16 cellular contexts compared by ENCODE assay signal in genomic region chr12:129257526-129257925, GRCh38.
"Had no signal": no experiment of that assay in that cellular context is flagged by ENCODE, and none has a peak within 500 bp of the region (broad histone marks: within the 10 kb centered on the region; RNA-seq: fewer than 3 reads in every experiment).

No MANE protein-coding gene starts in this region.

- H3K36me3 ChIP-seq: neutrophil, spleen, tibial artery, upper lobe of left lung, vagina had no signal

- H3K9me3 ChIP-seq: mucosa of descending colon, neutrophil, upper lobe of left lung, vagina had no signal

- H3K27ac ChIP-seq: foreskin keratinocyte, neutrophil, spleen, tibial artery, upper lobe of left lung, vagina had no signal

- H3K4me1 ChIP-seq: foreskin keratinocyte, spleen, tibial artery, upper lobe of left lung, vagina had no signal

- H3K4me3 ChIP-seq: mucosa of descending colon, spleen, tibial artery, upper lobe of left lung, vagina had no signal

- ATAC-seq: foreskin keratinocyte; mucosa of descending colon; naive thymus-derived CD8-positive, alpha-beta T cell; sciatic nerve; stimulated activated memory B cell treated with anti-CD40 and anti-IgM and Interleukin-4, amounts not matched to agents 10 μg/mL and 1 μg/mL and 100 μg/mL, for 72 hours had no signal

- DNase-seq: dermis blood vessel endothelial cell; foreskin keratinocyte; immature natural killer cell; mucosa of descending colon; naive thymus-derived CD8-positive, alpha-beta T cell; posterior cingulate gyrus; spleen; stimulated activated CD4-positive, alpha-beta T cell treated with anti-CD3 and anti-CD28 coated beads, Interleukin-15, amount 100 ng/mL, for 24 hours; stimulated activated CD4-positive, alpha-beta T cell treated with anti-CD3 and anti-CD28 coated beads, Interleukin-1b, Interleukin-23, amount 100 ng/mL, for 48 hours; stimulated activated CD4-positive, alpha-beta T cell treated with anti-CD3 and anti-CD28 coated beads, Interleukin-4, amount 100 ng/mL, for 24 hours; tibial artery; upper lobe of left lung had no signal

- H3K27me3 ChIP-seq: foreskin keratinocyte, neutrophil, spleen, tibial artery, upper lobe of left lung, vagina had no signal
